In the genomic region with DNA sequence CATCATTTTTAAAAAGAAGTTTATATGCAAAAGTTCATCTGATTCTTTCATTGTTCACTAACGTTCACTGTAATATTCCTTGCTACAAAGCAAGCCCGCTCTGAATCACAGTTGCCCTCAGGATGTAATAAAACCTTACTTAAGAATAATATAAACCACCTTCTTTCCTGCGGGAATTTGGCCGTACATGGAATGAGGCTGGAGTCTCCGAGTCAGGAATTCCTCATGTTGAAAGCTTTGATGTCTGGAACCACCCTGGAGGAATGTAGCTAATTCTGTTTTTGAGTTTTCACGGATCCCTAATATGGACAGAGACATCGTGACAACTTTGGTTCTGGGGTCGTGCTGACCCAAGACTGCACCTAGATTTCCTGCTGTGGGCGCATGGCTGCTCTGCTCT, we compare ENCODE assay signal across 18 cellular contexts. TPM values are rescaled to one million over a fixed set of nuclear protein-coding genes. Genes with fewer than 3 reads are reported as not detected.
DNase-seq lines count a peak whose midpoint lies in the region; ATAC-seq and TF ChIP-seq lines count a peak whose summit lies in the region.
"Had no signal": no experiment of that assay in that cellular context is flagged by ENCODE, and none has a peak within 500 bp of the region (broad histone marks: within the 10 kb centered on the region; RNA-seq: fewer than 3 reads in every experiment).

No MANE protein-coding gene starts in this region.

- intact Hi-C loops in Panc1 (cut with micrococcal nuclease; ENCODE audit: unreplicated experiment): no loop called here

- WGBS in endodermal cell (ENCODE audit: insufficient coverage in 1 of 2, insufficient read length in 1 of 2), 2 experiments: 62 to 67% methylated on average over 5 to 8 of the region's 9 CpGs

- no peaks in the 10 kb centered on the region for H3K36me3 ChIP-seq in Panc1 (ENCODE audit: control insufficient read depth, insufficient read depth, low read length)
- H3K36me3 ChIP-seq in endodermal cell (ENCODE audit: control insufficient read depth, insufficient read depth, low read length): no peaks in the 10 kb centered on the region

- no TSS peak for BruUV-seq in Panc1 (replicated peaks; lab: Mats Ljungman, UMichigan)

- peak; percentile 62 for ATAC-seq in Panc1
- ATAC-seq in GM21576 (IDR thresholded peaks at IDR 0.05; ENCODE audit: unreplicated experiment): no peak
- ATAC-seq in T-cell (replicated peaks in 1 of 4): no peak
- ATAC-seq in HG02763 (IDR thresholded peaks at IDR 0.05; ENCODE audit: unreplicated experiment): no peak

- H3K4me1 Mint-ChIP-seq in endodermal cell (no peaks in the 10 kb centered on the region), T-cell (no peaks in the 10 kb centered on the region)

- no peaks in the 10 kb centered on the region for H3K4me1 ChIP-seq in Panc1 (ENCODE audit: control insufficient read depth, insufficient read depth, low read length)
- no peaks in the 10 kb centered on the region for H3K4me1 ChIP-seq in endodermal cell (ENCODE audit: control insufficient read depth, insufficient read depth, low read length)

- no peak overlapping the region for H3K27ac ChIP-seq in Panc1 (ENCODE audit: low read length)
- H3K27ac ChIP-seq in endodermal cell (ENCODE audit: low read depth, low read length): no peak overlapping the region
- H3K27ac ChIP-seq: C4-2B, RWPE1 had no signal

- H3K9me3 Mint-ChIP-seq in endodermal cell (no peaks in the 10 kb centered on the region), T-cell (no peaks in the 10 kb centered on the region)

- H3K4me3 Mint-ChIP-seq in endodermal cell (no peak overlapping the region), T-cell (no peak overlapping the region)

- no peaks in the 10 kb centered on the region for H3K9me3 ChIP-seq in Panc1 (ENCODE audit: control insufficient read depth, insufficient read depth, low read depth, low read length)
- H3K9me3 ChIP-seq in endodermal cell (ENCODE audit: control insufficient read depth, low read length): no peaks in the 10 kb centered on the region

- TF ChIP-seq CTCF in Panc1 (IDR thresholded peaks at IDR 0.05): no peak
- no peak for TF ChIP-seq CTCF in endodermal cell (conservative IDR thresholded peaks at IDR 0.05)

- POLR2A ChIA-PET in Panc1 (lab: Charles Lee): no interaction called here
- POLR2A ChIA-PET in T-cell (lab: Charles Lee): no interaction called here

- H3K27ac Mint-ChIP-seq in endodermal cell (no peak overlapping the region), T-cell (no peak overlapping the region)

- DNase-seq in A172 (ENCODE audit: low spot score): peak; percentile 69
- peak; percentile 31 for DNase-seq in ELR (ENCODE audit: low read depth)
- no peak for DNase-seq in Panc1 (ENCODE audit: low read depth, low spot score)
- DNase-seq in endodermal cell: peak; percentile 50
- no peak for DNase-seq in T-cell
- no peak for DNase-seq in AML-193 (lab: John Stamatoyannopoulos, UW)
- DNase-seq: IMR-90; Kasumi-1; MV-4-11; NCI-H1417 treated with DMSO at 0.1 percent for 48 hours; NCI-H2029; NCI-H2171 treated with DMSO at 0.1 percent for 48 hours; NCI-H446 treated with DMSO at 0.1 percent for 48 hours; NK-92 treated with Interleukin-12 subunit alpha and Interleukin-12 subunit beta, amount 100 ng/mL, for 24 hours had no signal

- H3K9ac ChIP-seq in endodermal cell (ENCODE audit: extremely low read depth, low read length, poor library complexity, severe bottlenecking): no peak overlapping the region

- CTCF ChIA-PET in Panc1 (lab: Charles Lee): no interaction called here
- CTCF ChIA-PET in T-cell (lab: Charles Lee): no interaction called here

- H3K27me3 Mint-ChIP-seq in endodermal cell (ENCODE audit: insufficient read depth) (no peaks in the 10 kb centered on the region), T-cell (peaks cover 4 to 9% of the 10 kb centered on the region in 2 donors)

- in situ Hi-C loops in Panc1 (cut with HindIII; ENCODE audit: low pct_unique_long_range_greater_than_20kb, low sequenced_read_pairs): no loop called here

- H3K36me3 Mint-ChIP-seq in endodermal cell (ENCODE audit: low read depth) (no peaks in the 10 kb centered on the region), T-cell (no peaks in the 10 kb centered on the region)

- H3K27me3 ChIP-seq in Panc1 (ENCODE audit: control insufficient read depth, insufficient read depth, low read length) (no peaks in the 10 kb centered on the region), endodermal cell (ENCODE audit: control insufficient read depth, insufficient read depth, low read length, poor library complexity, severe bottlenecking) (no peaks in the 10 kb centered on the region)

- no peak overlapping the region for H3K4me3 ChIP-seq in Panc1 (ENCODE audit: low read depth in 2 of 2, low read length in 2 of 2)
- no peak overlapping the region for H3K4me3 ChIP-seq in endodermal cell (ENCODE audit: low read length)

RNA-seq across cellular contexts. Expression of gene CRLF2, which starts 58.5 kb away (rescaled TPM):
- total RNA-seq in A172 (2014; rRNA removed; shearing (Covaris generic)): not detected in 2 replicates
- total RNA-seq in Panc1 (2021; ENCODE audit: unreplicated experiment) (0.67 TPM), endodermal cell (not detected), T-cell (1 to 10 TPM in 2 of 5 donors, under 1 TPM in 3; 0.48 to 1.9 (median 0.82) TPM)
- 0.27 TPM for polyA plus RNA-seq in Panc1 (2012; ENCODE audit: insufficient read length)
- not detected for polyA plus RNA-seq in endodermal cell (2013, experiment 1 of 2)
- polyA plus RNA-seq in endodermal cell (2013, experiment 2 of 2): not detected
- total RNA-seq: IMR-90 had no signal
- polyA plus RNA-seq: IMR-90 had no signal

Comparison
In these comparisons a context has a peak if more than half of its experiments do, and no peak if none do; other contexts are left out.
1. DNase-seq: peak in A172 (single experiment), ELR (single experiment) and endodermal cell (single experiment); none in Panc1 (single experiment), T-cell (0 of 34) and AML-193 (0 of 2).